Comparison of ENCODE assay signal across 18 cellular contexts in the genomic region with DNA sequence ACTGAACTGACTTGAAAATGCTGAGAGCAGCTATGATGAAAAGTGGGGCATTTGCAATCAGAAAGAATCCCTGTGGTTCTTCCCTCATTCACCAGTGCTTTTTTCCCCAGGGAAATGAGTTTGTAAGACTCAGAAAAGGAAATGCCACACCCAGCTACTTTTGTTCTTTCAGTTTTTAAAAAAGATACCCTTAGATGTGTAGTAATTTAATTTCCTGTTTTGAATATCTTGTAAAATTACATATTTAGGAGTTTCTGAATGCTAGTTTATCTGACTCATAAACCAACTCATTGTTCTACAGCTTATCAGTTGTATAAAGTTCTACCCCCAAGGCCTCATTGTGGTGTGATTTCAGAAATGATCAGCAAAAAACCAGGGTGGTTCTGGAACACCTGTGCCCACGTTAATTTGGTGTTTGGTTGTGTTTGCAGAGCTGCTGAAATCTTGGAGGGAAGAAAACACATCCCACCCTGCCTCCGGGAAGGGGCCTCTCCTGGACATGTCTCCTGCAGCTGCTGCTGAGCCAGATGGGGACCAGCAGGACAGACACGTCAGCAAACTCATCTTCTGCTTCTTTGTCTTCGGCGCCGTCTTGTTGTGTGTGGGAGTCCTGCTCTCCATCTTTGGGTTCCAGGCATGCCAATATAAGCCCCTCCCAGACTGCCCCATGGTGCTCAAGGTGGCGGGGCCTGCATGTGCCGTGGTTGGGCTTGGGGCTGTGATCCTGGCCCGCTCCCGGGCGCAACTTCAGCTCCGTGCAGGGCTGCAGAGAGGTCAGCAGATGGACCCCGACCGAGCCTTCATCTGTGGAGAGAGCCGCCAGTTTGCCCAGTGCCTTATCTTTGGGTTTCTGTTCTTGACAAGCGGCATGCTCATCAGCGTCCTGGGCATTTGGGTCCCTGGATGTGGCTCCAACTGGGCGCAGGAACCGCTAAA. TPM values are rescaled to one million over a fixed set of nuclear protein-coding genes. Genes with fewer than 3 reads are reported as not detected.
DNase-seq lines count a peak whose midpoint lies in the region; ATAC-seq and TF ChIP-seq lines count a peak whose summit lies in the region.
"Had no signal": no experiment of that assay in that cellular context is flagged by ENCODE, and none has a peak within 500 bp of the region (broad histone marks: within the 10 kb centered on the region; RNA-seq: fewer than 3 reads in every experiment).

No MANE protein-coding gene starts in this region.

- peak overlapping the region; percentile 2 for H3K4me3 Mint-ChIP-seq in Calu3 (ENCODE audit: low read depth, unreplicated experiment)
- H3K4me3 Mint-ChIP-seq: activated naive CD8-positive, alpha-beta T cell treated with anti-CD3 and anti-CD28 coated beads, Interleukin-2, amount 10 ng/mL, durations not matched to agents 7 days and 5 days had no signal

- no peak overlapping the region for H2BK12ac ChIP-seq in mesenchymal stem cell (ENCODE audit: low read length in 2 of 2)

- no peaks in the 10 kb centered on the region for H3K27me3 ChIP-seq in KMS-11 (ENCODE audit: insufficient read depth, low read depth)
- H3K27me3 ChIP-seq in mesenchymal stem cell (ENCODE audit: control insufficient read depth in 1 of 2, insufficient read depth in 1 of 2, low read length in 2 of 2): no peaks in the 10 kb centered on the region
- peaks cover 0 to 75% (median 57%) of the 10 kb centered on the region in 7 donors for H3K27me3 ChIP-seq in heart right ventricle
- H3K27me3 ChIP-seq: vagina had no signal

- no peaks in the 10 kb centered on the region for H3K36me3 ChIP-seq in KMS-11 (ENCODE audit: insufficient read depth)
- H3K36me3 ChIP-seq in mesenchymal stem cell (ENCODE audit: control insufficient read depth in 1 of 2, insufficient read depth in 2 of 2, low read depth in 1 of 2, low read length in 2 of 2): peaks cover 34 to 35% of the 10 kb centered on the region in 2 experiments
- no peaks in the 10 kb centered on the region for H3K36me3 ChIP-seq in heart right ventricle
- H3K36me3 ChIP-seq: left ventricle myocardium inferior, vagina had no signal

- intact Hi-C loops in Calu3 (cut with micrococcal nuclease; ENCODE audit: unreplicated experiment): no loop called here
- intact Hi-C loops in heart right ventricle (cut with DNase I): no loop called here

- peaks cover 37% of the 10 kb centered on the region for H3K4me1 ChIP-seq in KMS-11 (ENCODE audit: low read depth, poor library complexity, severe bottlenecking)
- H3K4me1 ChIP-seq in mesenchymal stem cell (ENCODE audit: control insufficient read depth, insufficient read depth, low read depth, low read length): peaks cover 42% of the 10 kb centered on the region
- peaks cover 0 to 25% (median 11%) of the 10 kb centered on the region in 9 donors for H3K4me1 ChIP-seq in heart right ventricle

- peaks cover 42% of the 10 kb centered on the region for H3K4me1 Mint-ChIP-seq in Calu3 (ENCODE audit: low read depth, unreplicated experiment)

- H4K8ac ChIP-seq in mesenchymal stem cell (ENCODE audit: low read length): no peak overlapping the region

- no peak overlapping the region for H2BK5ac ChIP-seq in mesenchymal stem cell (ENCODE audit: low read depth, low read length, poor library complexity, severe bottlenecking)

- peaks cover 55% of the 10 kb centered on the region for H3K36me3 Mint-ChIP-seq in Calu3 (ENCODE audit: insufficient read depth, unreplicated experiment)
- H3K36me3 Mint-ChIP-seq: activated naive CD8-positive, alpha-beta T cell treated with anti-CD3 and anti-CD28 coated beads, Interleukin-2, amount 10 ng/mL, durations not matched to agents 7 days and 5 days had no signal

- H3K4me2 ChIP-seq in KMS-11: peak overlapping the region; percentile 61
- H3K4me2 ChIP-seq in mesenchymal stem cell (ENCODE audit: low read length, poor library complexity, severe bottlenecking): no peak overlapping the region

- no peaks in the 10 kb centered on the region for H3K27me3 Mint-ChIP-seq in Calu3 (ENCODE audit: unreplicated experiment)

- WGBS in mesenchymal stem cell: 88% methylated on average over 19 of the region's 19 CpGs
- WGBS in heart right ventricle, 2 donors: 72 to 78% methylated on average over 19 of the region's 19 CpGs

- H3K27ac Mint-ChIP-seq in Calu3 (ENCODE audit: unreplicated experiment): no peak overlapping the region
- H3K27ac Mint-ChIP-seq: activated naive CD8-positive, alpha-beta T cell treated with anti-CD3 and anti-CD28 coated beads, Interleukin-2, amount 10 ng/mL, durations not matched to agents 7 days and 5 days had no signal

- no peak overlapping the region for H3K4ac ChIP-seq in mesenchymal stem cell (ENCODE audit: low read depth in 1 of 2, low read length in 2 of 2)

- H3K18ac ChIP-seq in mesenchymal stem cell (ENCODE audit: low read depth in 1 of 2, low read length in 2 of 2): no peak overlapping the region

- no peak overlapping the region for H2BK120ac ChIP-seq in mesenchymal stem cell (ENCODE audit: low read depth, low read length)

- no peak overlapping the region for H2BK15ac ChIP-seq in mesenchymal stem cell (ENCODE audit: low read depth, poor library complexity, severe bottlenecking)

- DNase-seq in Calu3 (no peak), choroid plexus epithelial cell (ENCODE audit: low read depth) (peak; percentile 79), mesenchymal stem cell (peak; percentile 42), T-helper 2 cell (no peak), NCI-H774 (lab: John Stamatoyannopoulos, UW) (no peak), heart right ventricle (no peak)
- no peak for DNase-seq in activated CD8-positive, alpha-beta memory T cell treated with anti-CD3 and anti-CD28 coated beads for 24 hours
- DNase-seq: activated CD4-positive, alpha-beta T cell treated with anti-CD3 and anti-CD28 coated beads for 4 hours; activated naive CD8-positive, alpha-beta T cell treated with anti-CD3 and anti-CD28 coated beads, Interleukin-2, amount 10 ng/mL, durations not matched to agents 7 days and 5 days; left ventricle myocardium inferior; NCI-H1694; psoas muscle had no signal

- no TSS peak for BruUV-seq in Calu3 (replicated peaks; lab: Mats Ljungman, UMichigan)

- peaks cover 23% of the 10 kb centered on the region for H3K79me1 ChIP-seq in mesenchymal stem cell (replicated peaks; ENCODE audit: low read length, poor library complexity, severe bottlenecking)

- H3K9me3 Mint-ChIP-seq in Calu3 (ENCODE audit: low read depth, unreplicated experiment): no peaks in the 10 kb centered on the region
- H3K9me3 Mint-ChIP-seq: activated naive CD8-positive, alpha-beta T cell treated with anti-CD3 and anti-CD28 coated beads, Interleukin-2, amount 10 ng/mL, durations not matched to agents 7 days and 5 days had no signal

- H3K4me3 ChIP-seq in KMS-11 (IDR thresholded peaks at IDR 0.05; ENCODE audit: insufficient read depth, low read depth, low read length): no peak overlapping the region
- no peak overlapping the region for H3K4me3 ChIP-seq in choroid plexus epithelial cell (ENCODE audit: low read depth, low read length)
- H3K4me3 ChIP-seq in mesenchymal stem cell (ENCODE audit: insufficient read depth in 1 of 2, low read depth in 1 of 2, low read length in 2 of 2): peak overlapping the region in 1 of 2 experiments; percentile 88
- no peak overlapping the region for H3K4me3 ChIP-seq in heart right ventricle
- H3K4me3 ChIP-seq: left ventricle myocardium inferior, psoas muscle, vagina had no signal

- H4K91ac ChIP-seq in mesenchymal stem cell (ENCODE audit: low read length): no peak overlapping the region

- no peaks in the 10 kb centered on the region for H4K20me1 ChIP-seq in KMS-11 (ENCODE audit: insufficient read depth)

- no peaks in the 10 kb centered on the region for H3K9me3 ChIP-seq in mesenchymal stem cell (ENCODE audit: control insufficient read depth, low read length)
- no peaks in the 10 kb centered on the region for H3K9me3 ChIP-seq in heart right ventricle
- H3K9me3 ChIP-seq: left ventricle myocardium inferior, psoas muscle, vagina had no signal

- peak overlapping the region; percentile 24; the same call in 1 of the 2 replicates for H3K27ac ChIP-seq in KMS-11
- no peak overlapping the region for H3K27ac ChIP-seq in mesenchymal stem cell (ENCODE audit: low read length, poor library complexity, severe bottlenecking)
- H3K27ac ChIP-seq in heart right ventricle: no peak overlapping the region
- H3K27ac ChIP-seq: left ventricle myocardium inferior, psoas muscle, vagina had no signal

- H3K23ac ChIP-seq in mesenchymal stem cell (ENCODE audit: low read length in 2 of 2): no peak overlapping the region

- H3K14ac ChIP-seq in mesenchymal stem cell (ENCODE audit: low read length in 2 of 2): no peak overlapping the region

- no peak for ATAC-seq in heart right ventricle
- ATAC-seq: HCT116, psoas muscle, Right ventricle myocardium inferior had no signal

- TF ChIP-seq CTCF in Calu3 (IDR thresholded peaks at IDR 0.05; ENCODE audit: unreplicated experiment) (no peak), KMS-11 (conservative IDR thresholded peaks at IDR 0.05; ENCODE audit: low read depth, low read length) (no peak), choroid plexus epithelial cell (conservative IDR thresholded peaks at IDR 0.05; ENCODE audit: low read depth, low read length) (no peak), heart right ventricle (IDR thresholded peaks at IDR 0.05) (no peak)

- no peak overlapping the region for H2AK5ac ChIP-seq in mesenchymal stem cell (ENCODE audit: low read length, severe bottlenecking)

- H3K9ac ChIP-seq in KMS-11 (no peak overlapping the region), mesenchymal stem cell (ENCODE audit: low read length) (peak overlapping the region; percentile 10)

- H2AFZ ChIP-seq in KMS-11 (ENCODE audit: low read depth) (no peak overlapping the region), mesenchymal stem cell (ENCODE audit: low read depth, low read length) (no peak overlapping the region)

- CTCF ChIA-PET in Calu3 (lab: Charles Lee): no interaction called here

- no peaks in the 10 kb centered on the region for H3K79me2 ChIP-seq in KMS-11 (ENCODE audit: insufficient read depth, low read depth)

RNA-seq across cellular contexts. Expression of gene TMEM171, which starts 2.8 kb away (rescaled TPM):
- 18.4 and 20.8 TPM in 2 replicates for total RNA-seq in Calu3 (2022)
- 0.47 TPM for polyA plus RNA-seq in mesenchymal stem cell (2013, experiment 1 of 2)
- polyA plus RNA-seq in mesenchymal stem cell (2013, experiment 2 of 2): 0.56 TPM
- total RNA-seq in heart right ventricle: not detected
- polyA plus RNA-seq in heart right ventricle: under 1 TPM in 1 of 2 donors, not detected in 1; 0.03 TPM
- total RNA-seq: G401, left ventricle myocardium inferior, Right ventricle myocardium inferior, vagina had no signal

RNA-seq across cellular contexts. Expression of gene TMEM174, which starts 49.9 kb away (rescaled TPM):
- total RNA-seq in Calu3 (2022): not detected in 2 replicates
- polyA plus RNA-seq in mesenchymal stem cell (2013, experiment 1 of 2): not detected
- polyA plus RNA-seq in mesenchymal stem cell (2013, experiment 2 of 2): not detected
- not detected for total RNA-seq in heart right ventricle
- polyA plus RNA-seq in heart right ventricle: not detected
- total RNA-seq: activated naive CD8-positive, alpha-beta T cell treated with anti-CD3 and anti-CD28 coated beads, Interleukin-2, amount 10 ng/mL, durations not matched to agents 7 days and 5 days; G401; left ventricle myocardium inferior; psoas muscle; Right ventricle myocardium inferior; vagina had no signal
- polyA plus RNA-seq: esophagus, psoas muscle had no signal

Comparison
In these comparisons a context has a peak if more than half of its experiments do, and no peak if none do; other contexts are left out.
1. DNase-seq: peak in choroid plexus epithelial cell (single experiment) and mesenchymal stem cell (single experiment); none in Calu3 (single experiment), T-helper 2 cell (0 of 5), activated CD8-positive, alpha-beta memory T cell treated with anti-CD3 and anti-CD28 coated beads for 24 hours (single experiment), NCI-H774 (single experiment) and heart right ventricle (0 of 2).
2. RNA of gene TMEM171, which starts 2.8 kb away (total RNA-seq): 18.4 to 20.8 TPM in Calu3; not detected in heart right ventricle; every median in the first group is over 10 times any median in the second.